In genomic region chr6:43150051-43150751, GRCh38 we compare ENCODE assay signal across 1 cellular context.
TF ChIP-seq lines count a peak whose summit lies in the region.

No MANE protein-coding gene starts in this region.

TF ChIP-seq in SK-N-SH, 30 proteins besides CTCF, POLR2A, EP300 and RAD21 (continued from another document):
- no peak for TF ChIP-seq PBX3 (IDR thresholded peaks at IDR 0.05)
